ENCODE assay signal across 8 cellular contexts in the genomic region with DNA sequence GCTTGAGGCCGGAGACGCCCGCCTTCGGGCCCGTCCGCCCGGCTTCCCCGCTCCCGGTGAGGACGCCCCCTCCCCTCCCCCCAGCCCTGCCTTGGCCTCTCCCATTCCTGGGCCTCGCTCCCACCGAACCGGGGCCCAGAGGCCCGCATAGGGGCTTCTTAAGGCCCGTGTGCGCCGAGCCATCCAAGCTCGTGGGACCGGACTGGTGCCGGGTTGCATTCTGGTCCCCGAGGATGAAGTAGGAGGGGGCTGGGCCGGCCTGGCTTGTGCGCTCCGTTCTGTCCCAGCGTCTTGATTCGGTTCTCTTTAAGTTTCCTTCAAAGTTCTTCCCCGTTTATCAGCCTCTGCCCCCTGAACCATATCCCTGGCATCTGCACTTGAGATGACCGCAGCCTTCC. TPM values are rescaled to one million over a fixed set of nuclear protein-coding genes. Genes with fewer than 3 reads are reported as not detected.
DNase-seq lines count a peak whose midpoint lies in the region; ATAC-seq and TF ChIP-seq lines count a peak whose summit lies in the region.

No MANE protein-coding gene starts in this region.

- DNase-seq in IMR-90 (no peak), chondrocyte (ENCODE audit: low spot score) (no peak), NCI-H1048 (lab: John Stamatoyannopoulos, UW) (no peak), T1000 (lab: John Stamatoyannopoulos, UW) (no peak), NCI-H748 treated with DMSO at 0.1 percent for 48 hours (lab: John Stamatoyannopoulos, UW) (no peak)
- no peak for DNase-seq in naive thymus-derived CD8-positive, alpha-beta T cell

- no peaks in the 10 kb centered on the region for H3K36me3 Mint-ChIP-seq in chondrocyte (ENCODE audit: low read depth)
- H3K36me3 Mint-ChIP-seq in naive thymus-derived CD8-positive, alpha-beta T cell = peaks cover 0 to 33% (median 7%) of the 10 kb centered on the region in 3 donors

- H2BK5ac ChIP-seq in IMR-90 (ENCODE audit: low read depth, low read length, poor library complexity, severe bottlenecking) = no peak overlapping the region

- peaks cover 25 to 34% of the 10 kb centered on the region in 2 experiments for H3K79me1 ChIP-seq in IMR-90 (ENCODE audit: low read depth in 1 of 2, low read length in 2 of 2)

- H4K5ac ChIP-seq in IMR-90 (ENCODE audit: low read depth, low read length) = peak overlapping the region; percentile 19

- no peaks in the 10 kb centered on the region for H3K9me1 ChIP-seq in IMR-90 (ENCODE audit: insufficient read depth, low read length)

- POLR2A ChIA-PET in IMR-90 (lab: Charles Lee; ENCODE audit: unreplicated experiment) = no interaction called here
- POLR2A ChIA-PET in naive thymus-derived CD8-positive, alpha-beta T cell (lab: Charles Lee) = interaction anchor here (1.1 to 3.9 kb wide), 11 partner anchors 10 to 126 kb away, joined by 3 to 37 read pairs (median 13); a partner anchor contains a TSS

- no peaks in the 10 kb centered on the region for H3K9me3 ChIP-seq in IMR-90 (ENCODE audit: control insufficient read depth, insufficient read depth, low read length)

- peak overlapping the region; percentile 32; the same call in 1 of the 2 replicates for H4K91ac ChIP-seq in IMR-90 (ENCODE audit: insufficient read depth, low read depth, low read length)

- peak overlapping the region; percentile 99 for H2AFZ ChIP-seq in IMR-90 (replicated peaks; ENCODE audit: low read length, poor library complexity)

- no peaks in the 10 kb centered on the region for H3K27me3 Mint-ChIP-seq in chondrocyte (ENCODE audit: low read depth)
- H3K27me3 Mint-ChIP-seq in naive thymus-derived CD8-positive, alpha-beta T cell = no peaks in the 10 kb centered on the region

- H3K4me1 ChIP-seq in IMR-90 (ENCODE audit: control insufficient read depth, insufficient read depth, low read length) = peaks cover 9% of the 10 kb centered on the region

- peak overlapping the region; percentile 58 to 85; a peak in 3 of 4 replicates for H4K8ac ChIP-seq in IMR-90 (ENCODE audit: low read depth in 2 of 2, low read length in 2 of 2)

- no TSS peak for BruUV-seq in IMR-90 (replicated peaks; lab: Mats Ljungman, UMichigan)

- WGBS in IMR-90 (ENCODE audit: extremely low coverage in 2 of 2, insufficient read length in 1 of 2), 2 experiments = no CpG with 5 or more reads among the region's 28 CpGs

- no peak overlapping the region for H3K18ac ChIP-seq in IMR-90 (ENCODE audit: low read depth, low read length)

- H3K36me3 ChIP-seq in IMR-90 (ENCODE audit: control insufficient read depth, insufficient read depth, low read length) = peaks cover 25% of the 10 kb centered on the region

- H3K56ac ChIP-seq in IMR-90 (ENCODE audit: extremely low read depth, insufficient read depth, low read length) = no peak overlapping the region

- peaks cover 36% of the 10 kb centered on the region for H3K4me1 Mint-ChIP-seq in chondrocyte (ENCODE audit: low read depth)
- H3K4me1 Mint-ChIP-seq in naive thymus-derived CD8-positive, alpha-beta T cell = peaks cover 28 to 54% (median 48%) of the 10 kb centered on the region in 4 donors

- no peak for TF ChIP-seq POLR2A in IMR-90 (IDR thresholded peaks at IDR 0.05; ENCODE audit: low read depth, low read length)

- H2AK5ac ChIP-seq in IMR-90 (ENCODE audit: low read depth, low read length) = peak overlapping the region; percentile 77

- peak overlapping the region; percentile 75 for H3K9ac ChIP-seq in IMR-90 (ENCODE audit: low read depth, low read length)

- peak overlapping the region; percentile 79 for H3K4ac ChIP-seq in IMR-90 (ENCODE audit: low read depth, low read length)

- TF ChIP-seq CTCF in IMR-90 (conservative IDR thresholded peaks at IDR 0.05; ENCODE audit: low read depth, low read length) = no peak
- no peak for TF ChIP-seq CTCF in chondrocyte (IDR thresholded peaks at IDR 0.05)

- H3K27ac Mint-ChIP-seq in chondrocyte (ENCODE audit: unreplicated experiment) = peak overlapping the region; percentile 88
- peak overlapping the region; percentile 72 to 97 (median 90) for H3K27ac Mint-ChIP-seq in naive thymus-derived CD8-positive, alpha-beta T cell

- H2BK20ac ChIP-seq in IMR-90 (ENCODE audit: low read depth, low read length) = no peak overlapping the region

- in situ Hi-C loops in IMR-90 (cut with MboI; ENCODE audit: low sequenced_read_pairs) = no loop called here

- ATAC-seq in GM19035 (IDR thresholded peaks at IDR 0.05; ENCODE audit: unreplicated experiment) (peak; percentile 15), IMR-90 (ENCODE audit: low read depth) (peak; percentile 28), GM19463 (IDR thresholded peaks at IDR 0.05; ENCODE audit: unreplicated experiment) (no peak)
- ATAC-seq in naive thymus-derived CD8-positive, alpha-beta T cell = peak in 1 of 2 donors; percentile 5

- H2BK120ac ChIP-seq in IMR-90 (ENCODE audit: low read depth, low read length) = no peak overlapping the region

- CTCF ChIA-PET in IMR-90 (lab: Yijun Ruan, JAX) = interaction anchor here (2.5 to 2.8 kb wide), 2 partner anchors 48 to 126 kb away, joined by 12 to 24 read pairs; no protein-coding TSS in a partner anchor

- no peaks in the 10 kb centered on the region for H3K27me3 ChIP-seq in IMR-90 (ENCODE audit: control insufficient read depth, insufficient read depth, low read length)

- H3K4me3 ChIP-seq in IMR-90 (ENCODE audit: insufficient read depth, low read depth, low read length) = peak overlapping the region; percentile 79

- peak overlapping the region; percentile 94 for H3K4me2 ChIP-seq in IMR-90 (ENCODE audit: low read depth, low read length)

- no peak overlapping the region for H2BK15ac ChIP-seq in IMR-90 (ENCODE audit: low read depth, low read length)

- H3K9me3 Mint-ChIP-seq in chondrocyte (ENCODE audit: low read depth) = no peaks in the 10 kb centered on the region
- H3K9me3 Mint-ChIP-seq in naive thymus-derived CD8-positive, alpha-beta T cell = no peaks in the 10 kb centered on the region

- H3K27ac ChIP-seq in IMR-90 (ENCODE audit: insufficient read depth, low read length) = peak overlapping the region; percentile 77

- H3K23ac ChIP-seq in IMR-90 (ENCODE audit: low read depth, low read length) = 0 out of 2 replicates have a peak overlapping the region, but pooled peaks have one; percentile 38

- TF ChIP-seq RAD21 in IMR-90 (IDR thresholded peaks at IDR 0.05; ENCODE audit: low read length) = no peak

- peak overlapping the region; percentile 100 for H2AK9ac ChIP-seq in IMR-90 (replicated peaks; ENCODE audit: low read depth, low read length, poor library complexity)

- H4K20me1 ChIP-seq in IMR-90 (ENCODE audit: insufficient read depth, low read length) = no peaks in the 10 kb centered on the region

- dilution Hi-C loops in IMR-90 (cut with HindIII; ENCODE audit: low sequenced_read_pairs, unreplicated experiment) = no loop called here

- H3K14ac ChIP-seq in IMR-90 (replicated peaks; ENCODE audit: low read depth, low read length) = peak overlapping the region; percentile 70; the same call in 1 of the 2 replicates

- H3K4me3 Mint-ChIP-seq in chondrocyte (ENCODE audit: unreplicated experiment) = peak overlapping the region; percentile 89
- peak overlapping the region; percentile 81 to 98 (median 90) for H3K4me3 Mint-ChIP-seq in naive thymus-derived CD8-positive, alpha-beta T cell

- intact Hi-C loops in IMR-90 (cut with micrococcal nuclease) = loop anchor here (5.0 to 10.0 kb wide), 3 partner anchors 210 to 517 kb away; a partner anchor contains a TSS

TF ChIP-seq in IMR-90, 13 proteins besides CTCF, POLR2A, EP300 and RAD21 (continues in another document):
- TF ChIP-seq FOS (IDR thresholded peaks at IDR 0.05; ENCODE audit: low read depth, low read length) = no peak

RNA-seq across cellular contexts. Expression of a gene that starts 0.5 kb away (rescaled TPM):
- total RNA-seq in IMR-90 (2012; rRNA removed) = 72.8 and 120 TPM in 2 replicates
- polyA plus RNA-seq in IMR-90 (2012; rRNA removed) = 74.7 and 82.4 TPM in 2 replicates
- polyA plus RNA-seq in IMR-90 (2012; cell fraction: cytosol; rRNA removed) = 37.8 and 97.7 TPM in 2 replicates
- polyA plus RNA-seq in IMR-90 (2012; cell fraction: nucleus; rRNA removed; ENCODE audit: low replicate concordance) = 35.2 and 52.7 TPM in 2 replicates
- 45.3 to 57.8 TPM (median 49.4 TPM) in 3 replicates for total RNA-seq in chondrocyte
- total RNA-seq in naive thymus-derived CD8-positive, alpha-beta T cell = 10 to 100 TPM; 48.0 to 56.8 TPM
- 10 to 100 TPM; 13.8 to 14.1 (median 14.0) TPM for polyA plus RNA-seq in naive thymus-derived CD8-positive, alpha-beta T cell

RNA-seq across cellular contexts. Expression of a gene that starts 3.7 kb away (rescaled TPM):
- total RNA-seq in IMR-90 (2012; rRNA removed) (0.56 TPM in 1 of 2 replicates, not detected in the other), chondrocyte (0.48 to 1.9 TPM (median 1.7 TPM) in 3 replicates)
- polyA plus RNA-seq in IMR-90 (2012; rRNA removed) = 0.98 and 1.3 TPM in 2 replicates
- polyA plus RNA-seq in IMR-90 (2012; cell fraction: cytosol; rRNA removed) = 1.1 and 1.2 TPM in 2 replicates
- 1.4 and 1.9 TPM in 2 replicates for polyA plus RNA-seq in IMR-90 (2012; cell fraction: nucleus; rRNA removed; ENCODE audit: low replicate concordance)
- 1 to 10 TPM; 2.9 to 3.0 TPM for total RNA-seq in naive thymus-derived CD8-positive, alpha-beta T cell
- polyA plus RNA-seq in naive thymus-derived CD8-positive, alpha-beta T cell = 1 to 10 TPM; 1.2 to 3.7 (median 2.1) TPM

RNA-seq across cellular contexts. Expression of a gene that starts 13.3 kb away (rescaled TPM):
- total RNA-seq in IMR-90 (2012; rRNA removed) (2.7 and 3.6 TPM in 2 replicates), chondrocyte (12.1 to 23.3 TPM (median 23.0 TPM) in 3 replicates)
- 22.0 and 23.1 TPM in 2 replicates for polyA plus RNA-seq in IMR-90 (2012; rRNA removed)
- 33.5 and 41.8 TPM in 2 replicates for polyA plus RNA-seq in IMR-90 (2012; cell fraction: cytosol; rRNA removed)
- 8.7 and 15.1 TPM in 2 replicates for polyA plus RNA-seq in IMR-90 (2012; cell fraction: nucleus; rRNA removed; ENCODE audit: low replicate concordance)
- total RNA-seq in naive thymus-derived CD8-positive, alpha-beta T cell = 10 to 100 TPM; 25.7 to 26.6 TPM
- 10 to 100 TPM; 19.3 to 28.6 (median 25.8) TPM for polyA plus RNA-seq in naive thymus-derived CD8-positive, alpha-beta T cell

RNA-seq across cellular contexts. Expression of a gene that starts 17.2 kb away (rescaled TPM):
- total RNA-seq in IMR-90 (2012; rRNA removed) (16.0 and 23.3 TPM in 2 replicates), chondrocyte (1.2 to 3.3 TPM (median 2.6 TPM) in 3 replicates)
- polyA plus RNA-seq in IMR-90 (2012; rRNA removed) = 43.1 and 55.0 TPM in 2 replicates
- polyA plus RNA-seq in IMR-90 (2012; cell fraction: cytosol; rRNA removed) = 18.3 and 59.5 TPM in 2 replicates
- polyA plus RNA-seq in IMR-90 (2012; cell fraction: nucleus; rRNA removed; ENCODE audit: low replicate concordance) = 2.6 and 3.5 TPM in 2 replicates
- 1 to 10 TPM; 4.4 to 4.6 TPM for total RNA-seq in naive thymus-derived CD8-positive, alpha-beta T cell
- polyA plus RNA-seq in naive thymus-derived CD8-positive, alpha-beta T cell = under 1 TPM; 0.15 to 0.59 (median 0.31) TPM

RNA-seq across cellular contexts. Expression of a gene that starts 21.4 kb away (rescaled TPM):
- total RNA-seq in IMR-90 (2012; rRNA removed) (142 and 149 TPM in 2 replicates), chondrocyte (33.1 to 47.8 TPM (median 35.9 TPM) in 3 replicates)
- polyA plus RNA-seq in IMR-90 (2012; rRNA removed) = 135 and 152 TPM in 2 replicates
- polyA plus RNA-seq in IMR-90 (2012; cell fraction: cytosol; rRNA removed) = 111 and 139 TPM in 2 replicates
- polyA plus RNA-seq in IMR-90 (2012; cell fraction: nucleus; rRNA removed; ENCODE audit: low replicate concordance) = 74.4 and 102 TPM in 2 replicates
- total RNA-seq in naive thymus-derived CD8-positive, alpha-beta T cell = 10 to 100 TPM; 25.6 to 31.8 TPM
- 10 to 100 TPM; 33.9 to 48.9 (median 41.3) TPM for polyA plus RNA-seq in naive thymus-derived CD8-positive, alpha-beta T cell
